In the genomic region with DNA sequence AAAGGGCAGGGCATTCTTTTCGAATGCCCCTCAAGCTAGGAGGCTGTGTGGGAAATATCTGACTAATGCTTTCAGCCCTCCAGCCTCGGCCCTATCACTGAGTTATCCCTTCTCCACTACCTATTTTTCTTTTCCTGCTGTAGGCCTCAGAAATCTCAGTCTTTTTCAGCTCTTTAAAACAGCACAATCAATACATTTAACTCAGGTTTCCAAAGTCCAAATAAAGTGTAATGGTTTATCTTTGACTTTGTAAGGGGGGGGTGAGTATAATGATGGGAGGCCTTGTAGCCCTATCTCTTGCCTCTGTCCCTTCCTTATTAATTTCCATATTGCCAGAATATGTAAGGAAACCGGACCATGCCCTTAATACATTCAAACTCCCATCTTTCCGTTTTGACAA, we compare ENCODE assay signal across 11 cellular contexts. TPM values are rescaled to one million over a fixed set of nuclear protein-coding genes. Genes with fewer than 3 reads are reported as not detected.
DNase-seq lines count a peak whose midpoint lies in the region; ATAC-seq and TF ChIP-seq lines count a peak whose summit lies in the region.
"Had no signal": no experiment of that assay in that cellular context is flagged by ENCODE, and none has a peak within 500 bp of the region (broad histone marks: within the 10 kb centered on the region; RNA-seq: fewer than 3 reads in every experiment).

No MANE protein-coding gene starts in this region.

- H3K4me3 Mint-ChIP-seq in MCF 10A (ENCODE audit: unreplicated experiment) = no peak overlapping the region

- TF ChIP-seq CTCF in breast epithelium (IDR thresholded peaks at IDR 0.05) = no peak
- TF ChIP-seq CTCF in MCF 10A (IDR thresholded peaks at IDR 0.05; ENCODE audit: unreplicated experiment) = no peak
- no peak for TF ChIP-seq CTCF in kidney epithelial cell (IDR thresholded peaks at IDR 0.05; ENCODE audit: insufficient read depth, low read length, poor library complexity, severe bottlenecking)

- H3K4me3 ChIP-seq in breast epithelium (peak overlapping the region in 2 of 3 donors; percentile 56 to 78), kidney epithelial cell (ENCODE audit: low read depth, low read length) (peak overlapping the region; percentile 47), subcutaneous abdominal adipose tissue (ENCODE audit: low read depth in 1 of 5, low read length in 5 of 5) (peak overlapping the region in 3 of 5 donors; percentile 40 to 66 (median 59))
- H3K4me3 ChIP-seq: BLaER1, MG63 had no signal

- H3K4me1 ChIP-seq in breast epithelium (no peaks in the 10 kb centered on the region), subcutaneous abdominal adipose tissue (ENCODE audit: control insufficient read depth in 5 of 5, insufficient read depth in 5 of 5, low read length in 5 of 5) (peaks cover 3 to 19% (median 15%) of the 10 kb centered on the region in 5 donors)
- H3K4me1 ChIP-seq: BLaER1, parathyroid adenoma had no signal

- H3K27me3 ChIP-seq in breast epithelium = peaks cover 0 to 49% of the 10 kb centered on the region in 2 donors
- no peaks in the 10 kb centered on the region for H3K27me3 ChIP-seq in kidney epithelial cell (ENCODE audit: control insufficient read depth, insufficient read depth, low read length)
- H3K27me3 ChIP-seq in subcutaneous abdominal adipose tissue (ENCODE audit: control insufficient read depth in 5 of 5, insufficient read depth in 4 of 5, low read length in 5 of 5) = peaks cover 16 to 32% (median 24%) of the 10 kb centered on the region in 5 donors

- no peaks in the 10 kb centered on the region for H3K4me1 Mint-ChIP-seq in MCF 10A (ENCODE audit: insufficient read depth, unreplicated experiment)

- in situ Hi-C loops in G401 (cut with HindIII; ENCODE audit: low sequenced_read_pairs) = no loop called here

- DNase-seq in breast epithelium (ENCODE audit: low spot score in 2 of 2) (no peak), MCF 10A (ENCODE audit: unreplicated experiment) (no peak), kidney epithelial cell (ENCODE audit: low read depth) (no peak), G401 (ENCODE audit: low spot score) (no peak)
- no peak for DNase-seq in activated CD8-positive, alpha-beta memory T cell treated with anti-CD3 and anti-CD28 coated beads, Interleukin-2, amount 50 U/mL, for 48 hours
- DNase-seq: MG63 had no signal

- peaks cover 71% of the 10 kb centered on the region for H3K27me3 Mint-ChIP-seq in MCF 10A (ENCODE audit: insufficient read depth, unreplicated experiment)

- H3K9ac ChIP-seq in subcutaneous abdominal adipose tissue (ENCODE audit: low read length in 5 of 5) = no peak overlapping the region
- H3K9ac ChIP-seq: BLaER1, parathyroid adenoma had no signal

- no peak overlapping the region for H3K27ac Mint-ChIP-seq in MCF 10A (ENCODE audit: low read depth, unreplicated experiment)

- H3K27ac ChIP-seq in breast epithelium (peak overlapping the region; percentile 90), angular gyrus (ENCODE audit: low read depth, low read length) (peak overlapping the region; percentile 77), subcutaneous abdominal adipose tissue (ENCODE audit: low read depth, low read length) (no peak overlapping the region)
- H3K27ac ChIP-seq: BLaER1, parathyroid adenoma had no signal

- no peak for TF ChIP-seq POLR2A in breast epithelium (IDR thresholded peaks at IDR 0.05)

- H3K36me3 Mint-ChIP-seq in MCF 10A (ENCODE audit: insufficient read depth, unreplicated experiment) = no peaks in the 10 kb centered on the region

- H3K9me3 ChIP-seq in breast epithelium (no peaks in the 10 kb centered on the region), subcutaneous abdominal adipose tissue (ENCODE audit: control insufficient read depth in 5 of 5, low read length in 5 of 5) (peaks cover 0 to 5% (median 0%) of the 10 kb centered on the region in 5 donors)
- H3K9me3 ChIP-seq: MG63 had no signal

- H3K9me3 Mint-ChIP-seq in MCF 10A (ENCODE audit: unreplicated experiment) = no peaks in the 10 kb centered on the region

- POLR2A ChIA-PET in MCF 10A (lab: Yijun Ruan, JAX) = no interaction called here

- ATAC-seq in GM19023 (IDR thresholded peaks at IDR 0.05; ENCODE audit: unreplicated experiment) = no peak

- CTCF ChIA-PET in MCF 10A (lab: Yijun Ruan, JAX) = interaction anchor here (0.6 to 0.9 kb wide), 2 partner anchors 15 to 259 kb away, joined by 3 to 5 read pairs; no protein-coding TSS in a partner anchor

- intact Hi-C loops in breast epithelium (cut with DNase I; ENCODE audit: low total_unique reads) = no loop called here
- intact Hi-C loops in MCF 10A (cut with micrococcal nuclease) = no loop called here

- H3K36me3 ChIP-seq in breast epithelium = no peaks in the 10 kb centered on the region
- no peaks in the 10 kb centered on the region for H3K36me3 ChIP-seq in kidney epithelial cell (ENCODE audit: control insufficient read depth, insufficient read depth, low read length)
- H3K36me3 ChIP-seq in subcutaneous abdominal adipose tissue (ENCODE audit: control insufficient read depth in 5 of 5, insufficient read depth in 5 of 5, low read length in 5 of 5) = no peaks in the 10 kb centered on the region
- H3K36me3 ChIP-seq: BLaER1, MG63 had no signal

- BruUV-seq in MCF 10A (replicated peaks; lab: Mats Ljungman, UMichigan) = no TSS peak

RNA-seq across cellular contexts. Expression of gene WNK3, which starts 1.6 kb away (rescaled TPM):
- total RNA-seq in breast epithelium = 1 to 10 TPM; 1.3 to 5.4 (median 3.3) TPM
- not detected in 2 replicates for total RNA-seq in MCF 10A (2022)
- 3.1 and 6.5 TPM in 2 replicates for total RNA-seq in kidney epithelial cell
- total RNA-seq in G401 (2014; rRNA removed; shearing (Covaris generic)) = 5.2 and 5.4 TPM in 2 replicates
